Comparison of ENCODE assay signal across 7 cellular contexts in the genomic region with DNA sequence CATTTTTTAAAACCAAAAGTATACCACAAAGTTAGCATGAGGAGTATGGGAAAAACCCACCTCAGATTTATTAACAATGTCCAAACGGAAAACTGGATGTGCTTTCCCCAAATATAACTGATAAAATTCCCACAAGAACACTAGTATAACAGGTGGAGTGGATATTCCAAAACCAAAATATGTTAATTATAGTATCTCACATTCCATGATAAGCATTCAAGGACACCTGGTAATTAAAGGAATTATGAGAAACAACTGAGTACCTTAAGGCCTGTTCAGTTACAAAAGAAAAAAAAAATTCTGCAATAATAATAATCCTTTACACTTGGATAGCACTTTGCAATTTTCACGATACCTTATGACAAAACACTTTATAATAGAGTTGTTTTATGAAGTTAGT. TPM values are rescaled to one million over a fixed set of nuclear protein-coding genes. Genes with fewer than 3 reads are reported as not detected.
DNase-seq lines count a peak whose midpoint lies in the region; ATAC-seq and TF ChIP-seq lines count a peak whose summit lies in the region.

No MANE protein-coding gene starts in this region.

- peak overlapping the region; percentile 72 for H3K4me2 ChIP-seq in DND-41 (ENCODE audit: insufficient read depth, low read length)
- H3K4me2 ChIP-seq in neural progenitor cell: peak overlapping the region; percentile 96

- peak overlapping the region; percentile 95 for H3K4me3 Mint-ChIP-seq in central memory CD8-positive, alpha-beta T cell
- H3K4me3 Mint-ChIP-seq in neural progenitor cell: peak overlapping the region; percentile 99

- H2AFZ ChIP-seq in DND-41 (ENCODE audit: low read depth, low read length) (no peak overlapping the region), neural progenitor cell (replicated peaks) (no peak overlapping the region)

- H4K20me1 ChIP-seq in DND-41 (ENCODE audit: insufficient read depth, low read length) (peaks cover 8% of the 10 kb centered on the region), neural progenitor cell (ENCODE audit: low read depth) (peaks cover 21% of the 10 kb centered on the region)

- H3K27me3 Mint-ChIP-seq in central memory CD8-positive, alpha-beta T cell: no peaks in the 10 kb centered on the region
- peaks cover 9% of the 10 kb centered on the region for H3K27me3 Mint-ChIP-seq in neural progenitor cell (ENCODE audit: insufficient read depth, low read depth)

- H3K36me3 ChIP-seq in DND-41 (ENCODE audit: insufficient read depth, low read length) (peaks cover 4% of the 10 kb centered on the region; the same call in 1 of the 2 replicates), neural progenitor cell (no peaks in the 10 kb centered on the region)

- no peak overlapping the region for H3K27ac Mint-ChIP-seq in central memory CD8-positive, alpha-beta T cell (ENCODE audit: low read depth)
- H3K27ac Mint-ChIP-seq in neural progenitor cell: no peak overlapping the region

- no peak for ATAC-seq in DND-41 (ENCODE audit: insufficient read depth, low read depth)
- no peak for ATAC-seq in central memory CD8-positive, alpha-beta T cell (replicated peaks; ENCODE audit: extremely low read depth, poor library complexity, severe bottlenecking)

- H3K4me3 ChIP-seq in DND-41 (ENCODE audit: low read depth in 1 of 2, low read length in 2 of 2): peak overlapping the region in 1 of 2 experiments; percentile 70; a peak in 3 of 4 replicates
- H3K4me3 ChIP-seq in LNCaP clone FGC (ENCODE audit: low read depth, low read length): peak overlapping the region; percentile 83
- H3K4me3 ChIP-seq in neural progenitor cell: peak overlapping the region; percentile 74

- H3K27ac ChIP-seq in DND-41 (ENCODE audit: low read length) (no peak overlapping the region), neural progenitor cell (no peak overlapping the region)

- H3K27me3 ChIP-seq in DND-41 (ENCODE audit: insufficient read depth, low read length, poor library complexity): no peaks in the 10 kb centered on the region
- H3K27me3 ChIP-seq in neural progenitor cell: no peaks in the 10 kb centered on the region

- H3K36me3 Mint-ChIP-seq in central memory CD8-positive, alpha-beta T cell (ENCODE audit: insufficient read depth): peaks cover 14% of the 10 kb centered on the region
- H3K36me3 Mint-ChIP-seq in neural progenitor cell: peaks cover 12% of the 10 kb centered on the region

- peaks cover 63% of the 10 kb centered on the region for H3K79me2 ChIP-seq in DND-41 (ENCODE audit: insufficient read depth, low read length)
- H3K79me2 ChIP-seq in neural progenitor cell (ENCODE audit: low read depth): peaks cover 65% of the 10 kb centered on the region

- H3K4me1 ChIP-seq in DND-41 (ENCODE audit: insufficient read depth, low read length) (peaks cover 29% of the 10 kb centered on the region), neural progenitor cell (peaks cover 17% of the 10 kb centered on the region)

- H3K9me3 ChIP-seq in DND-41 (ENCODE audit: insufficient read depth, low read length, severe bottlenecking): no peaks in the 10 kb centered on the region
- H3K9me3 ChIP-seq in neural progenitor cell (ENCODE audit: low read depth): no peaks in the 10 kb centered on the region

- no peaks in the 10 kb centered on the region for H3K9me3 Mint-ChIP-seq in central memory CD8-positive, alpha-beta T cell
- peaks cover 13% of the 10 kb centered on the region for H3K9me3 Mint-ChIP-seq in neural progenitor cell

- no peak for DNase-seq in DND-41
- DNase-seq in LNCaP clone FGC (ENCODE audit: low read depth): no peak
- no peak for DNase-seq in central memory CD8-positive, alpha-beta T cell (ENCODE audit: low spot score in 2 of 2)
- DNase-seq in neural progenitor cell (ENCODE audit: low spot score): no peak
- no peak for DNase-seq in UCSD-AML1 (lab: John Stamatoyannopoulos, UW; ENCODE audit: unreplicated experiment)
- no peak for DNase-seq in OCI-M1 (lab: John Stamatoyannopoulos, UW)
- no peak for DNase-seq in occipital lobe (lab: John Stamatoyannopoulos, UW)

- H3K9ac ChIP-seq in DND-41 (ENCODE audit: low read depth, low read length): peak overlapping the region; percentile 96
- peak overlapping the region; percentile 76 for H3K9ac ChIP-seq in neural progenitor cell

- TF ChIP-seq CTCF in DND-41 (IDR thresholded peaks at IDR 0.05; ENCODE audit: borderline replicate concordance, extremely low read depth, low read length, poor library complexity, severe bottlenecking): no peak
- no peak for TF ChIP-seq CTCF in LNCaP clone FGC (IDR thresholded peaks at IDR 0.05; ENCODE audit: control insufficient read depth, extremely low read depth, insufficient read depth)
- TF ChIP-seq CTCF in neural progenitor cell (IDR thresholded peaks at IDR 0.05): no peak

- H3F3A ChIP-seq in neural progenitor cell (ENCODE audit: low read depth): peaks cover 16% of the 10 kb centered on the region

- peaks cover 33% of the 10 kb centered on the region for H3K4me1 Mint-ChIP-seq in central memory CD8-positive, alpha-beta T cell
- H3K4me1 Mint-ChIP-seq in neural progenitor cell: peaks cover 16% of the 10 kb centered on the region

RNA-seq across cellular contexts. Expression of a gene that starts 1.9 kb away (rescaled TPM):
- total RNA-seq in neural progenitor cell (ENCODE audit: low replicate concordance) (25.0 and 34.4 TPM in 2 replicates), occipital lobe (85.6 TPM)
